Comparison of ENCODE assay signal across 9 cellular contexts in genomic region chr11:61969838-61970452, GRCh38. TPM values are rescaled to one million over a fixed set of nuclear protein-coding genes. Genes with fewer than 3 reads are reported as not detected.
A peak's percentile ranks its signal among the peaks of the same experiment; 100 is the strongest.
DNase-seq lines count a peak whose midpoint lies in the region; ATAC-seq and TF ChIP-seq lines count a peak whose summit lies in the region.
"Had no signal": no experiment of that assay in that cellular context is flagged by ENCODE, and none has a peak within 500 bp of the region (broad histone marks: within the 10 kb centered on the region; RNA-seq: fewer than 3 reads in every experiment).

No MANE protein-coding gene starts in this region.

- no peak overlapping the region for H3K4me3 Mint-ChIP-seq in activated T-cell treated with anti-CD3 and anti-CD28 coated beads, Interleukin-2, amount 50 U/mL, for 24 hours
- no peak overlapping the region for H3K4me3 Mint-ChIP-seq in activated T-cell treated with anti-CD3 and anti-CD28 coated beads, Interleukin-2, amount 50 U/mL, for 4 hours
- no peak overlapping the region for H3K4me3 Mint-ChIP-seq in activated naive CD8-positive, alpha-beta T cell treated with anti-CD3 and anti-CD28 coated beads for 36 hours

- in situ Hi-C loops in GM13976 (cut with MboI; ENCODE audit: low sequenced_read_pairs, unreplicated experiment): loop anchor here (10.0 kb wide), 1 partner anchor 105 kb away; no protein-coding TSS in a partner anchor

- peaks cover 26% of the 10 kb centered on the region for H3K36me3 Mint-ChIP-seq in activated T-cell treated with anti-CD3 and anti-CD28 coated beads, Interleukin-2, amount 50 U/mL, for 24 hours (ENCODE audit: low read depth)
- H3K36me3 Mint-ChIP-seq in activated T-cell treated with anti-CD3 and anti-CD28 coated beads, Interleukin-2, amount 50 U/mL, for 4 hours (ENCODE audit: insufficient read depth): peaks cover 9% of the 10 kb centered on the region
- peaks cover 20% of the 10 kb centered on the region for H3K36me3 Mint-ChIP-seq in activated naive CD8-positive, alpha-beta T cell treated with anti-CD3 and anti-CD28 coated beads for 36 hours

- H3K27me3 ChIP-seq in tibial nerve: no peaks in the 10 kb centered on the region

- H3K4me3 ChIP-seq in tibial nerve: no peak overlapping the region
- H3K4me3 ChIP-seq: mucosa of descending colon had no signal

- H3K27ac ChIP-seq in tibial nerve: peak overlapping the region; percentile 99 to 100 (median 100)

- TF ChIP-seq POLR2A in tibial nerve (IDR thresholded peaks at IDR 0.05): no peak

- H3K4me1 ChIP-seq in tibial nerve: peaks cover 9 to 70% (median 65%) of the 10 kb centered on the region in 4 donors

- no peak for ATAC-seq in activated T-cell treated with anti-CD3 and anti-CD28 coated beads, Interleukin-2, amount 50 U/mL, for 4 hours
- no peak for ATAC-seq in GM21390 (IDR thresholded peaks at IDR 0.05; ENCODE audit: unreplicated experiment)
- ATAC-seq: mucosa of descending colon had no signal

- 90 to 93% methylated on average over 1 of the region's 1 CpG for WGBS in tibial nerve, 2 donors

- no peaks in the 10 kb centered on the region for H3K9me3 ChIP-seq in tibial nerve
- H3K9me3 ChIP-seq: mucosa of descending colon had no signal

- TF ChIP-seq CTCF in tibial nerve (IDR thresholded peaks at IDR 0.05) (peak in 2 of 5 experiments; percentile 11 to 12), GM13976 (IDR thresholded peaks at IDR 0.05; ENCODE audit: borderline replicate concordance, control extremely low read depth, extremely low read depth, insufficient read depth, missing control alignments) (no peak)

- H3K36me3 ChIP-seq in tibial nerve: peaks cover 3 to 12% (median 4%) of the 10 kb centered on the region in 3 donors

- peaks cover 62% of the 10 kb centered on the region for H3K4me1 Mint-ChIP-seq in activated T-cell treated with anti-CD3 and anti-CD28 coated beads, Interleukin-2, amount 50 U/mL, for 24 hours (ENCODE audit: low read depth)
- H3K4me1 Mint-ChIP-seq in activated T-cell treated with anti-CD3 and anti-CD28 coated beads, Interleukin-2, amount 50 U/mL, for 4 hours (ENCODE audit: low read depth): peaks cover 57% of the 10 kb centered on the region
- H3K4me1 Mint-ChIP-seq in activated naive CD8-positive, alpha-beta T cell treated with anti-CD3 and anti-CD28 coated beads for 36 hours: peaks cover 53% of the 10 kb centered on the region

- H3K27ac Mint-ChIP-seq in activated T-cell treated with anti-CD3 and anti-CD28 coated beads, Interleukin-2, amount 50 U/mL, for 24 hours: peak overlapping the region; percentile 60
- H3K27ac Mint-ChIP-seq in activated naive CD8-positive, alpha-beta T cell treated with anti-CD3 and anti-CD28 coated beads for 36 hours: peak overlapping the region; percentile 69

- no peak for DNase-seq in activated T-cell treated with anti-CD3 and anti-CD28 coated beads, Interleukin-2, amount 50 U/mL, for 24 hours
- DNase-seq in activated T-cell treated with anti-CD3 and anti-CD28 coated beads, Interleukin-2, amount 50 U/mL, for 4 hours: no peak
- no peak for DNase-seq in activated naive CD8-positive, alpha-beta T cell treated with anti-CD3 and anti-CD28 coated beads for 36 hours
- DNase-seq in kidney tubule cell (ENCODE audit: low spot score) (peak; percentile 67), tibial nerve (ENCODE audit: low spot score in 2 of 2) (no peak), hippocampal formation (lab: John Stamatoyannopoulos, UW) (no peak), GM13976 (ENCODE audit: low spot score) (no peak)

- TF ChIP-seq EP300 in tibial nerve (IDR thresholded peaks at IDR 0.05): peak; percentile 40 to 73

- H3K9me3 Mint-ChIP-seq in activated T-cell treated with anti-CD3 and anti-CD28 coated beads, Interleukin-2, amount 50 U/mL, for 24 hours: no peaks in the 10 kb centered on the region
- no peaks in the 10 kb centered on the region for H3K9me3 Mint-ChIP-seq in activated T-cell treated with anti-CD3 and anti-CD28 coated beads, Interleukin-2, amount 50 U/mL, for 4 hours
- no peaks in the 10 kb centered on the region for H3K9me3 Mint-ChIP-seq in activated naive CD8-positive, alpha-beta T cell treated with anti-CD3 and anti-CD28 coated beads for 36 hours

- no peaks in the 10 kb centered on the region for H3K27me3 Mint-ChIP-seq in activated T-cell treated with anti-CD3 and anti-CD28 coated beads, Interleukin-2, amount 50 U/mL, for 24 hours
- no peaks in the 10 kb centered on the region for H3K27me3 Mint-ChIP-seq in activated T-cell treated with anti-CD3 and anti-CD28 coated beads, Interleukin-2, amount 50 U/mL, for 4 hours (ENCODE audit: low read depth)
- H3K27me3 Mint-ChIP-seq in activated naive CD8-positive, alpha-beta T cell treated with anti-CD3 and anti-CD28 coated beads for 36 hours: no peaks in the 10 kb centered on the region

RNA-seq across cellular contexts. Expression of gene FTH1, which starts 2.5 kb away (rescaled TPM):
- 100 to 1,000 TPM; 351 to 505 (median 363) TPM for total RNA-seq in activated T-cell treated with anti-CD3 and anti-CD28 coated beads, Interleukin-2, amount 50 U/mL, for 4 hours
- total RNA-seq in activated naive CD8-positive, alpha-beta T cell treated with anti-CD3 and anti-CD28 coated beads for 36 hours: 100 to 1,000 TPM; 821 to 824 TPM
- 1,000 to 10,000 TPM; 3,872 to 5,003 (median 4,779) TPM for total RNA-seq in tibial nerve

RNA-seq across cellular contexts. Expression of gene BEST1, which starts 19.8 kb away (rescaled TPM):
- total RNA-seq in activated T-cell treated with anti-CD3 and anti-CD28 coated beads, Interleukin-2, amount 50 U/mL, for 4 hours: not detected
- total RNA-seq in activated naive CD8-positive, alpha-beta T cell treated with anti-CD3 and anti-CD28 coated beads for 36 hours: 1 to 10 TPM in 1 of 2 experiments, under 1 TPM in 1; 0.58 to 1.0 TPM
- total RNA-seq in tibial nerve: 10 to 100 TPM; 33.2 to 53.2 (median 45.7) TPM

RNA-seq across cellular contexts. Expression of gene RAB3IL1, which starts 52.6 kb away (rescaled TPM):
- total RNA-seq in activated T-cell treated with anti-CD3 and anti-CD28 coated beads, Interleukin-2, amount 50 U/mL, for 4 hours: 1 to 10 TPM in 1 of 3 donors, under 1 TPM in 1, not detected in 1; 0.15 to 1.4 TPM
- total RNA-seq in activated naive CD8-positive, alpha-beta T cell treated with anti-CD3 and anti-CD28 coated beads for 36 hours: not detected
- total RNA-seq in tibial nerve: 100 to 1,000 TPM in 1 of 4 donors, 10 to 100 TPM in 3; 58.8 to 127 (median 71.1) TPM

Comparison
In these comparisons a context has a peak if more than half of its experiments do, and no peak if none do; other contexts are left out.
1. RNA of gene FTH1, which starts 2.5 kb away (total RNA-seq): 3,872 to 5,003 TPM in tibial nerve; 821 to 824 TPM in activated naive CD8-positive, alpha-beta T cell treated with anti-CD3 and anti-CD28 coated beads for 36 hours and 351 to 505 TPM in activated T-cell treated with anti-CD3 and anti-CD28 coated beads, Interleukin-2, amount 50 U/mL, for 4 hours; every median in the first group is over 4 times any median in the second.
2. RNA of gene BEST1, which starts 19.8 kb away (total RNA-seq): 33.2 to 53.2 TPM in tibial nerve; 0.58 to 1.0 TPM in activated naive CD8-positive, alpha-beta T cell treated with anti-CD3 and anti-CD28 coated beads for 36 hours and not detected in activated T-cell treated with anti-CD3 and anti-CD28 coated beads, Interleukin-2, amount 50 U/mL, for 4 hours; every median in the first group is over 10 times any median in the second.
3. RNA of gene RAB3IL1, which starts 52.6 kb away (total RNA-seq): 58.8 to 127 TPM in tibial nerve; not detected in activated naive CD8-positive, alpha-beta T cell treated with anti-CD3 and anti-CD28 coated beads for 36 hours and 0.15 to 1.4 TPM in activated T-cell treated with anti-CD3 and anti-CD28 coated beads, Interleukin-2, amount 50 U/mL, for 4 hours; every median in the first group is over 10 times any median in the second.